Comparison of ENCODE assay signal across 20 cellular contexts in the genomic region with DNA sequence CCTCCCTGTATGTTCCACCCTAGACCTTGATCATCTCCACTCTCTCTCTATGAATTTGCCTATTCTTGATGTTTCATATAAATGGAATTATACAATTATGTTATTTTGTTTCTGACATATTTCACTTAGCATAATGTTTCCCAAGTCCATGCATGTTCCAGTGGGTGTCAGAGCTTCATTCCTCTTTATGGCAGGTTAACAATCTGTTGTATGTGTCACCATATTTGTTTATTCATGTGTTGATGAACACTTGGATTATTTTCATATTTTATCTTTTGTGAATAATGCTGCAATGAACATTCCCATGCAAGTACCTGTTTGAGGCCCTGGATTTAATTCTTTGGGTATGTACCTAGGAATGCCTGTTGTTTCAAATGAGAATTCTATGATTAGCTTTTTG. TPM values are rescaled to one million over a fixed set of nuclear protein-coding genes. Genes with fewer than 3 reads are reported as not detected.
"Had no signal": no experiment of that assay in that cellular context is flagged by ENCODE, and none has a peak within 500 bp of the region (broad histone marks: within the 10 kb centered on the region; RNA-seq: fewer than 3 reads in every experiment).

No MANE protein-coding gene starts in this region.

RNA-seq across cellular contexts. Expression of gene PSG6, which starts 3.3 kb away (rescaled TPM):
- total RNA-seq: activated naive CD4-positive, alpha-beta T cell treated with anti-CD3 and anti-CD28 coated beads for 36 hours; activated naive CD4-positive, alpha-beta T cell treated with anti-CD3 and anti-CD28 coated beads, Interleukin-2, amount 50 U/mL, for 72 hours; activated naive CD8-positive, alpha-beta T cell treated with anti-CD3 and anti-CD28 coated beads for 36 hours; activated naive CD8-positive, alpha-beta T cell treated with anti-CD3 and anti-CD28 coated beads, Interleukin-2, amount 10 ng/mL, durations not matched to agents 7 days and 5 days; activated T-cell treated with anti-CD3 and anti-CD28 coated beads, Interleukin-2, amount 50 U/mL, for 4 hours; activated T-cell treated with anti-CD3 and anti-CD28 coated beads, Interleukin-2, amount 50 U/mL, for 72 hours; activated T-helper 1 cell treated with anti-CD3 and anti-CD28 coated beads, Interleukin-12 subunit alpha, Interleukin-12 subunit beta, Interleukin-2, Interleukin-4 antibody, amounts not matched to agents 30 ng/mL and 10 ng/mL and 1 ng/mL, durations not matched to agents 14 hours and 24 hours and 36 hours; activated T-helper 17 cell treated with anti-CD3 and anti-CD28 coated beads, Interleukin-2, amount 50 U/mL, for 72 hours; activated T-helper 2 cell treated with anti-CD3 and anti-CD28 coated beads, Interferon-gamma antibody, Interleukin-2, Interleukin-4, amounts not matched to agents 10 μg/mL and 5 μg/mL and 100 μg/mL, durations not matched to agents 14 hours and 24 hours and 36 hours; adrenal gland; aorta; ascending aorta; body of pancreas; breast epithelium; cardiac muscle cell; cardiac septum; cerebellum; chondrocyte had no signal
- polyA plus RNA-seq: adipose tissue, adrenal gland, aorta, cardiac muscle cell had no signal

RNA-seq across cellular contexts. Expression of gene PSG7, which starts 16.0 kb away (rescaled TPM):
- total RNA-seq: activated naive CD4-positive, alpha-beta T cell treated with anti-CD3 and anti-CD28 coated beads for 36 hours; activated naive CD4-positive, alpha-beta T cell treated with anti-CD3 and anti-CD28 coated beads, Interleukin-2, amount 50 U/mL, for 72 hours; activated naive CD8-positive, alpha-beta T cell treated with anti-CD3 and anti-CD28 coated beads for 36 hours; activated naive CD8-positive, alpha-beta T cell treated with anti-CD3 and anti-CD28 coated beads, Interleukin-2, amount 10 ng/mL, durations not matched to agents 7 days and 5 days; activated T-cell treated with anti-CD3 and anti-CD28 coated beads, Interleukin-2, amount 50 U/mL, for 4 hours; activated T-cell treated with anti-CD3 and anti-CD28 coated beads, Interleukin-2, amount 50 U/mL, for 72 hours; activated T-helper 1 cell treated with anti-CD3 and anti-CD28 coated beads, Interleukin-12 subunit alpha, Interleukin-12 subunit beta, Interleukin-2, Interleukin-4 antibody, amounts not matched to agents 30 ng/mL and 10 ng/mL and 1 ng/mL, durations not matched to agents 14 hours and 24 hours and 36 hours; activated T-helper 17 cell treated with anti-CD3 and anti-CD28 coated beads, Interleukin-2, amount 50 U/mL, for 72 hours; activated T-helper 2 cell treated with anti-CD3 and anti-CD28 coated beads, Interferon-gamma antibody, Interleukin-2, Interleukin-4, amounts not matched to agents 10 μg/mL and 5 μg/mL and 100 μg/mL, durations not matched to agents 14 hours and 24 hours and 36 hours; adrenal gland; aorta; ascending aorta; astrocyte; body of pancreas; breast epithelium; cardiac muscle cell; cardiac septum; cerebellum; chondrocyte had no signal
- polyA plus RNA-seq: adipose tissue, adrenal gland, aorta, cardiac muscle cell had no signal

RNA-seq across cellular contexts. Expression of gene PSG1, which starts 41.5 kb away (rescaled TPM):
- total RNA-seq: activated naive CD4-positive, alpha-beta T cell treated with anti-CD3 and anti-CD28 coated beads for 36 hours; activated naive CD8-positive, alpha-beta T cell treated with anti-CD3 and anti-CD28 coated beads for 36 hours; activated naive CD8-positive, alpha-beta T cell treated with anti-CD3 and anti-CD28 coated beads, Interleukin-2, amount 10 ng/mL, durations not matched to agents 7 days and 5 days; activated T-cell treated with anti-CD3 and anti-CD28 coated beads, Interleukin-2, amount 50 U/mL, for 4 hours; activated T-cell treated with anti-CD3 and anti-CD28 coated beads, Interleukin-2, amount 50 U/mL, for 72 hours; activated T-helper 1 cell treated with anti-CD3 and anti-CD28 coated beads, Interleukin-12 subunit alpha, Interleukin-12 subunit beta, Interleukin-2, Interleukin-4 antibody, amounts not matched to agents 30 ng/mL and 10 ng/mL and 1 ng/mL, durations not matched to agents 14 hours and 24 hours and 36 hours; activated T-helper 2 cell treated with anti-CD3 and anti-CD28 coated beads, Interferon-gamma antibody, Interleukin-2, Interleukin-4, amounts not matched to agents 10 μg/mL and 5 μg/mL and 100 μg/mL, durations not matched to agents 14 hours and 24 hours and 36 hours; adrenal gland; aorta; ascending aorta; body of pancreas; breast epithelium; cardiac muscle cell; cardiac septum; chondrocyte had no signal
- polyA plus RNA-seq: adipose tissue, adrenal gland, aorta, cardiac muscle cell had no signal
